Comparison of ENCODE assay signal across 13 cellular contexts in genomic region chr6:139433647-139434419, GRCh38. TPM values are rescaled to one million over a fixed set of nuclear protein-coding genes. Genes with fewer than 3 reads are reported as not detected.
DNase-seq lines count a peak whose midpoint lies in the region; ATAC-seq lines count a peak whose summit lies in the region.
"Had no signal": no experiment of that assay in that cellular context is flagged by ENCODE, and none has a peak within 500 bp of the region (broad histone marks: within the 10 kb centered on the region; RNA-seq: fewer than 3 reads in every experiment).

No MANE protein-coding gene starts in this region.

- H3K9me3 ChIP-seq in mesenchymal stem cell (ENCODE audit: control insufficient read depth, low read length), result no peaks in the 10 kb centered on the region

- no peaks in the 10 kb centered on the region for H3K4me1 ChIP-seq in mesenchymal stem cell (ENCODE audit: control insufficient read depth, insufficient read depth, low read depth, low read length)

- H2BK5ac ChIP-seq in mesenchymal stem cell (ENCODE audit: low read depth, low read length, poor library complexity, severe bottlenecking), result no peak overlapping the region

- peak overlapping the region; percentile 7 for H3K9ac ChIP-seq in mesenchymal stem cell (ENCODE audit: low read length)

- H3K36me3 Mint-ChIP-seq in dendritic cell treated with granulocyte-macrophage colony-stimulating factor and Interleukin-4, amounts not matched to agents 40 ng/mL and 50 ng/mL, for 4 days (ENCODE audit: low read depth), result peaks cover 5% of the 10 kb centered on the region

- no peak overlapping the region for H3K14ac ChIP-seq in mesenchymal stem cell (ENCODE audit: low read length in 2 of 2)

- no peak overlapping the region for H3K18ac ChIP-seq in mesenchymal stem cell (ENCODE audit: low read depth in 1 of 2, low read length in 2 of 2)

- H2AK5ac ChIP-seq in mesenchymal stem cell (ENCODE audit: low read length, severe bottlenecking), result peak overlapping the region; percentile 31

- no peak overlapping the region for H3K27ac ChIP-seq in mesenchymal stem cell (ENCODE audit: low read length, poor library complexity, severe bottlenecking)

- no peak overlapping the region for H3K4me3 Mint-ChIP-seq in dendritic cell treated with granulocyte-macrophage colony-stimulating factor and Interleukin-4, amounts not matched to agents 40 ng/mL and 50 ng/mL, for 4 days
- H3K4me3 Mint-ChIP-seq: neural crest cell had no signal

- intact Hi-C loops in dendritic cell treated with granulocyte-macrophage colony-stimulating factor and Interleukin-4, amounts not matched to agents 40 ng/mL and 50 ng/mL, for 4 days (cut with micrococcal nuclease), result no loop called here

- H2BK12ac ChIP-seq in mesenchymal stem cell (ENCODE audit: low read length in 2 of 2), result peak overlapping the region in 1 of 2 experiments; percentile 6

- no peak overlapping the region for H4K8ac ChIP-seq in mesenchymal stem cell (ENCODE audit: low read length)

- no peak overlapping the region for H2AFZ ChIP-seq in mesenchymal stem cell (ENCODE audit: low read depth, low read length)

- no peak overlapping the region for H3K4me3 ChIP-seq in mesenchymal stem cell (ENCODE audit: insufficient read depth in 1 of 2, low read depth in 1 of 2, low read length in 2 of 2)
- H3K4me3 ChIP-seq: GM12878 had no signal

- no peak overlapping the region for H3K4ac ChIP-seq in mesenchymal stem cell (ENCODE audit: low read depth in 1 of 2, low read length in 2 of 2)

- 100% methylated on average over 1 of the region's 2 CpGs for WGBS in mesenchymal stem cell

- H3K27ac Mint-ChIP-seq in dendritic cell treated with granulocyte-macrophage colony-stimulating factor and Interleukin-4, amounts not matched to agents 40 ng/mL and 50 ng/mL, for 4 days, result peak overlapping the region; percentile 39

- H3K4me1 Mint-ChIP-seq in dendritic cell treated with granulocyte-macrophage colony-stimulating factor and Interleukin-4, amounts not matched to agents 40 ng/mL and 50 ng/mL, for 4 days (ENCODE audit: low read depth), result peaks cover 29% of the 10 kb centered on the region

- no peaks in the 10 kb centered on the region for H3K36me3 ChIP-seq in mesenchymal stem cell (ENCODE audit: control insufficient read depth in 1 of 2, insufficient read depth in 2 of 2, low read depth in 1 of 2, low read length in 2 of 2)

- no peak overlapping the region for H2BK120ac ChIP-seq in mesenchymal stem cell (ENCODE audit: low read depth, low read length)

- H4K91ac ChIP-seq in mesenchymal stem cell (ENCODE audit: low read length), result no peak overlapping the region

- DNase-seq in EL (peak; percentile 33), NCI-H82 (lab: John Stamatoyannopoulos, UW) (peak; percentile 60), mesenchymal stem cell (no peak), NCI-H2227 treated with DMSO at 0.1 percent for 48 hours (lab: John Stamatoyannopoulos, UW) (no peak)
- DNase-seq: activated CD4-positive, alpha-beta T cell treated with anti-CD3 and anti-CD28 coated beads, Interleukin-2, amount 50 U/mL, for 48 hours; activated naive CD4-positive, alpha-beta T cell treated with anti-CD3 and anti-CD28 coated beads, Interleukin-2, amount 50 U/mL, for 16 hours; SW 1271 had no signal

- H3K4me2 ChIP-seq in mesenchymal stem cell (ENCODE audit: low read length, poor library complexity, severe bottlenecking), result no peak overlapping the region

- H3K9me3 Mint-ChIP-seq in dendritic cell treated with granulocyte-macrophage colony-stimulating factor and Interleukin-4, amounts not matched to agents 40 ng/mL and 50 ng/mL, for 4 days, result peaks cover 19% of the 10 kb centered on the region
- H3K9me3 Mint-ChIP-seq: neural crest cell had no signal

- H3K27me3 Mint-ChIP-seq in dendritic cell treated with granulocyte-macrophage colony-stimulating factor and Interleukin-4, amounts not matched to agents 40 ng/mL and 50 ng/mL, for 4 days, result no peaks in the 10 kb centered on the region

- no peak overlapping the region for H3K23ac ChIP-seq in mesenchymal stem cell (ENCODE audit: low read length in 2 of 2)

- ATAC-seq in HG03442 (IDR thresholded peaks at IDR 0.05; ENCODE audit: unreplicated experiment) (no peak), HG03342 (IDR thresholded peaks at IDR 0.05; ENCODE audit: unreplicated experiment) (no peak), HG02763 (IDR thresholded peaks at IDR 0.05; ENCODE audit: unreplicated experiment) (no peak)
- ATAC-seq: GM12878 had no signal

- H3K27me3 ChIP-seq in mesenchymal stem cell (ENCODE audit: control insufficient read depth in 1 of 2, insufficient read depth in 1 of 2, low read length in 2 of 2), result no peaks in the 10 kb centered on the region

- peak overlapping the region; percentile 35 for H2BK15ac ChIP-seq in mesenchymal stem cell (ENCODE audit: low read depth, poor library complexity, severe bottlenecking)

- H3K79me1 ChIP-seq in mesenchymal stem cell (replicated peaks; ENCODE audit: low read length, poor library complexity, severe bottlenecking), result no peaks in the 10 kb centered on the region

RNA-seq across cellular contexts. Expression of gene CITED2, which starts 59.4 kb away (rescaled TPM):
- polyA plus RNA-seq in mesenchymal stem cell (2013, experiment 1 of 2), result 334 TPM
- polyA plus RNA-seq in mesenchymal stem cell (2013, experiment 2 of 2), result 337 TPM

Comparison
In these comparisons a context has a peak if more than half of its experiments do, and no peak if none do; other contexts are left out.
1. DNase-seq: peak in EL (single experiment) and NCI-H82 (single experiment); none in mesenchymal stem cell (single experiment) and NCI-H2227 treated with DMSO at 0.1 percent for 48 hours (single experiment).